ENCODE assay signal across 8 cellular contexts in the genomic region with DNA sequence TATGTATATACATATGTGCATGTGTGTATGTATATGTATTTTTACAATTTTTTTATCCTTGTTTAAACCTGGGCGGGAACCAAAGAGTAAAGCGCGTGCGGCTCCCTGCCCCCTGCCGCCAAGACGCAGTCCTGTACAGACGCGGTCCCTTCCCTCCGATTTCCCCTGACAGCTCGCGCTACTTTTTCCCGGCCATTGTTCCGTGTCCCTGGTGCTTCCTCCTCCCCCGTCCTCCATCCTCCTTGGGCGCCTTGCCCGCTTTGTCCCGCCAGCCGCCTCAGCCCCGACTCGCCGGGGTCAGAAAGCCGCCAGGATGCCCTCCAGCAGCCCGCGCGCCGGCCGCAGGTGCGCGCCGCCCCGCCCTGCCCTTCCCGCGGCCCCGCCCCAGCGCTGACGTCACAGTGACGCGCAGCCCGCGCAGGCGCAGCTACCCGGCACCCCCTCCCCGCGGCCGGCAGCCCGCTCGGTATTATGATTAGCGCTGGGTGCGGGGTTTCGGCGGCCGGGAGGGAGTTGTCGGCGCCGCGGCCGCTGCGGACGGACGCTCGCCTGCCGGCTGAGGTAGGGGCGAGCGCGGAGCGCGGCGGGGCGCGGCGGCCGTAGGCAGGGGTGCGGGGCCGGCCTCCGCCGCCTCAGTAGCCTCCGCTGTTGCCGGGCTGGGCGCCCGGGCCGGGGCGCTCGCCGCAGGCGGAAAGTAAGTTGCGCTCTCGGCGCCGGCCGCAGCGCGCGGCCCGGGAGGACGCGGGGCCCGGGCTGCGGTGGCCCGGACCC. TPM values are rescaled to one million over a fixed set of nuclear protein-coding genes. Genes with fewer than 3 reads are reported as not detected.
DNase-seq lines count a peak whose midpoint lies in the region; ATAC-seq and TF ChIP-seq lines count a peak whose summit lies in the region.

A gene with protein sequence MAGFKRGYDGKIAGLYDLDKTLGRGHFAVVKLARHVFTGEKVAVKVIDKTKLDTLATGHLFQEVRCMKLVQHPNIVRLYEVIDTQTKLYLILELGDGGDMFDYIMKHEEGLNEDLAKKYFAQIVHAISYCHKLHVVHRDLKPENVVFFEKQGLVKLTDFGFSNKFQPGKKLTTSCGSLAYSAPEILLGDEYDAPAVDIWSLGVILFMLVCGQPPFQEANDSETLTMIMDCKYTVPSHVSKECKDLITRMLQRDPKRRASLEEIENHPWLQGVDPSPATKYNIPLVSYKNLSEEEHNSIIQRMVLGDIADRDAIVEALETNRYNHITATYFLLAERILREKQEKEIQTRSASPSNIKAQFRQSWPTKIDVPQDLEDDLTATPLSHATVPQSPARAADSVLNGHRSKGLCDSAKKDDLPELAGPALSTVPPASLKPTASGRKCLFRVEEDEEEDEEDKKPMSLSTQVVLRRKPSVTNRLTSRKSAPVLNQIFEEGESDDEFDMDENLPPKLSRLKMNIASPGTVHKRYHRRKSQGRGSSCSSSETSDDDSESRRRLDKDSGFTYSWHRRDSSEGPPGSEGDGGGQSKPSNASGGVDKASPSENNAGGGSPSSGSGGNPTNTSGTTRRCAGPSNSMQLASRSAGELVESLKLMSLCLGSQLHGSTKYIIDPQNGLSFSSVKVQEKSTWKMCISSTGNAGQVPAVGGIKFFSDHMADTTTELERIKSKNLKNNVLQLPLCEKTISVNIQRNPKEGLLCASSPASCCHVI (plus strand): TSS at position 426 of the 771 bp plus-strand sequence. CDS start 16,664 bp downstream, outside the sequence.

- peaks cover 5% of the 10 kb centered on the region; the same call in 1 of the 2 replicates for H3K79me2 ChIP-seq in H9 (ENCODE audit: insufficient read depth, low read length)
- peaks cover 44% of the 10 kb centered on the region for H3K79me2 ChIP-seq in MM.1S (ENCODE audit: low read length)

- H3K4me3 Mint-ChIP-seq in H9, result peak within 1 kb of the TSS; percentile 94 to 98
- H3K4me3 Mint-ChIP-seq in T-helper 17 cell, result peak within 1 kb of the TSS; percentile 96

- H3K9ac ChIP-seq in H9 (ENCODE audit: extremely low read depth, insufficient read length, low read length) (peak within 1 kb of the TSS; percentile 76), MM.1S (ENCODE audit: low read length) (peak within 1 kb of the TSS; percentile 73)

- H4K5ac ChIP-seq in H9 (ENCODE audit: insufficient read length, low read depth, low read length), result no peak within 1 kb of the TSS

- peak within 1 kb of the TSS; percentile 92 for H3K18ac ChIP-seq in H9 (ENCODE audit: insufficient read length, low read depth, low read length)

- H3F3A ChIP-seq in MM.1S (ENCODE audit: insufficient read depth, low read length), result peaks cover 4% of the 10 kb centered on the region; the same call in 1 of the 2 replicates

- no peak within 1 kb of the TSS for H2BK120ac ChIP-seq in H9 (ENCODE audit: low read depth, low read length, poor library complexity, severe bottlenecking)

- no peak within 1 kb of the TSS for H3T11ph ChIP-seq in H9 (ENCODE audit: low read length)

- TF ChIP-seq POLR2A in uterus (IDR thresholded peaks at IDR 0.05), result peak; percentile 98 to 99

- intact Hi-C loops in uterus (cut with DNase I; ENCODE audit: low total_unique reads), result no loop called here

- peaks cover 3% of the 10 kb centered on the region for H3K79me1 ChIP-seq in H9 (ENCODE audit: insufficient read depth, low read depth, low read length, poor library complexity, severe bottlenecking)

- peak; percentile 85 for ATAC-seq in T-helper 17 cell

- WGBS in H9 (ENCODE audit: extremely low coverage, insufficient read length, low lambda C conversion rate), result no CpG with 5 or more reads among the region's 99 CpGs

- H3K23me2 ChIP-seq in H9 (ENCODE audit: insufficient read length, low read depth, low read length, poor library complexity, severe bottlenecking), result peaks cover 4% of the 10 kb centered on the region

- H3K27ac Mint-ChIP-seq in H9, result peak within 1 kb of the TSS; percentile 88 to 97 (median 93); a peak in 5 of 7 replicates
- H3K27ac Mint-ChIP-seq in T-helper 17 cell, result peak within 1 kb of the TSS; percentile 96

- H3K9me3 ChIP-seq in H9 (ENCODE audit: control insufficient read depth, low read depth, low read length), result no peaks in the 10 kb centered on the region
- H3K9me3 ChIP-seq in MM.1S (replicated peaks; ENCODE audit: insufficient read depth, low read length), result no peaks in the 10 kb centered on the region
- H3K9me3 ChIP-seq in T-helper 17 cell (ENCODE audit: control insufficient read depth, low read length, poor library complexity, severe bottlenecking), result no peaks in the 10 kb centered on the region
- H3K9me3 ChIP-seq in right atrium auricular region, result no peaks in the 10 kb centered on the region
- no peaks in the 10 kb centered on the region for H3K9me3 ChIP-seq in uterus

- no peak within 1 kb of the TSS for H2BK15ac ChIP-seq in H9 (ENCODE audit: low read depth, low read length)

- H3K27ac ChIP-seq in H9 (ENCODE audit: insufficient read length, low read depth, low read length) (no peak within 1 kb of the TSS), MM.1S (ENCODE audit: low read length) (peak within 1 kb of the TSS; percentile 44; the same call in 1 of the 2 replicates), right atrium auricular region (peak within 1 kb of the TSS; percentile 75 to 85), uterus (peak within 1 kb of the TSS; percentile 87 to 98)

- H2BK5ac ChIP-seq in H9 (ENCODE audit: insufficient read length, low read length), result no peak within 1 kb of the TSS

- DNase-seq in GM10266 (ENCODE audit: extremely low spot score), result peak; percentile 97
- DNase-seq in H9, result peak; percentile 88
- DNase-seq in MM.1S, result peak; percentile 86
- DNase-seq in T-helper 17 cell, result peak; percentile 89 to 95 (median 94)
- DNase-seq in amygdala (lab: John Stamatoyannopoulos, UW), result peak; percentile 15 to 93 (median 80)
- DNase-seq in right atrium auricular region (ENCODE audit: low spot score), result peak; percentile 85
- peak; percentile 86 for DNase-seq in putamen (ENCODE audit: low spot score)
- peak; percentile 83 to 90 for DNase-seq in uterus

- peak within 1 kb of the TSS; percentile 46; the same call in 1 of the 2 replicates for H3K14ac ChIP-seq in H9 (ENCODE audit: insufficient read depth, low read length)

- H3K4ac ChIP-seq in H9 (ENCODE audit: low read depth, low read length), result no peak within 1 kb of the TSS

- H4K8ac ChIP-seq in H9 (replicated peaks; ENCODE audit: insufficient read length, low read depth, low read length), result no peak within 1 kb of the TSS

- H3K9me3 Mint-ChIP-seq in H9, result no peaks in the 10 kb centered on the region; a peak in 1 of 5 replicates

- H3K36me3 Mint-ChIP-seq in H9 (ENCODE audit: insufficient read depth in 1 of 3, low read depth in 3 of 3) (peaks cover 0 to 9% (median 0%) of the 10 kb centered on the region in 3 experiments; a peak in 4 of 7 replicates), T-helper 17 cell (ENCODE audit: low read depth) (peaks cover 9% of the 10 kb centered on the region)

- H2AFZ ChIP-seq in H9 (ENCODE audit: low read length) (peak within 1 kb of the TSS; percentile 81), MM.1S (ENCODE audit: low read length) (peak within 1 kb of the TSS; percentile 50)

- peaks cover 32 to 37% of the 10 kb centered on the region in 2 experiments for H3K4me1 Mint-ChIP-seq in H9
- peaks cover 34% of the 10 kb centered on the region for H3K4me1 Mint-ChIP-seq in T-helper 17 cell

- H3K23ac ChIP-seq in H9 (ENCODE audit: insufficient read length, low read depth, low read length), result no peak within 1 kb of the TSS

- H3K27me3 ChIP-seq in H9 (ENCODE audit: insufficient read depth, low read length), result no peaks in the 10 kb centered on the region
- H3K27me3 ChIP-seq in MM.1S (replicated peaks; ENCODE audit: insufficient read depth, low read length), result no peaks in the 10 kb centered on the region
- H3K27me3 ChIP-seq in right atrium auricular region, result no peaks in the 10 kb centered on the region
- no peaks in the 10 kb centered on the region for H3K27me3 ChIP-seq in uterus

- H3K27me3 Mint-ChIP-seq in H9 (ENCODE audit: low read depth), result no peaks in the 10 kb centered on the region; the same call in 1 of the 2 replicates
- no peaks in the 10 kb centered on the region for H3K27me3 Mint-ChIP-seq in T-helper 17 cell

- TF ChIP-seq CTCF in GM10266 (IDR thresholded peaks at IDR 0.05; ENCODE audit: control insufficient read depth, insufficient read depth, low read depth, missing control alignments) (peak; percentile 14), H9 (conservative IDR thresholded peaks at IDR 0.05) (no peak; the same call in 2 of the 3 replicates), MM.1S (IDR thresholded peaks at IDR 0.05; ENCODE audit: low read length) (no peak), right atrium auricular region (IDR thresholded peaks at IDR 0.05) (peak in 1 of 2 donors; percentile 55), uterus (IDR thresholded peaks at IDR 0.05) (peak in 3 of 4 experiments; percentile 13 to 31 (median 22))

- H2AK5ac ChIP-seq in H9 (ENCODE audit: insufficient read length, low read length), result no peak within 1 kb of the TSS

- no peak within 1 kb of the TSS for H2BK12ac ChIP-seq in H9 (ENCODE audit: insufficient read length, low read depth, low read length)

- H3K56ac ChIP-seq in H9 (ENCODE audit: insufficient read length, low read depth, low read length), result no peak within 1 kb of the TSS

- H4K20me1 ChIP-seq in H9 (ENCODE audit: control insufficient read depth, insufficient read depth, insufficient read length) (no peaks in the 10 kb centered on the region), MM.1S (ENCODE audit: insufficient read depth, low read length) (no peaks in the 10 kb centered on the region)

- H3K4me2 ChIP-seq in H9 (ENCODE audit: insufficient read depth, insufficient read length, low read length) (peak within 1 kb of the TSS; percentile 94), MM.1S (ENCODE audit: low read depth, low read length) (peak within 1 kb of the TSS; percentile 92)

- H3K36me3 ChIP-seq in MM.1S (replicated peaks; ENCODE audit: insufficient read depth, low read length), result no peaks in the 10 kb centered on the region
- H3K36me3 ChIP-seq in right atrium auricular region, result no peaks in the 10 kb centered on the region
- H3K36me3 ChIP-seq in uterus, result no peaks in the 10 kb centered on the region

- H3K4me3 ChIP-seq in MM.1S (ENCODE audit: low read length), result peak within 1 kb of the TSS; percentile 74
- H3K4me3 ChIP-seq in right atrium auricular region, result peak within 1 kb of the TSS; percentile 55 to 61
- peak within 1 kb of the TSS; percentile 33 to 57 for H3K4me3 ChIP-seq in uterus

- no peak within 1 kb of the TSS for H4K91ac ChIP-seq in H9 (ENCODE audit: insufficient read length, low read depth, low read length)

- 0 out of 2 replicates have a peak, but pooled peaks cover 2% of the 10 kb centered on the region for H3K4me1 ChIP-seq in H9 (ENCODE audit: insufficient read depth, low read length)
- peaks cover 32% of the 10 kb centered on the region for H3K4me1 ChIP-seq in MM.1S (ENCODE audit: low read length)
- H3K4me1 ChIP-seq in right atrium auricular region, result peaks cover 0 to 44% of the 10 kb centered on the region in 2 donors
- no peaks in the 10 kb centered on the region for H3K4me1 ChIP-seq in uterus

- no peak within 1 kb of the TSS for H2BK20ac ChIP-seq in H9 (ENCODE audit: low read depth, low read length, poor library complexity, severe bottlenecking)

- no peaks in the 10 kb centered on the region for H3K9me2 ChIP-seq in MM.1S (replicated peaks; ENCODE audit: insufficient read depth, low read length)

RNA-seq across cellular contexts. Expression of the gene that starts here (rescaled TPM):
- total RNA-seq in H9 (2021) (11.8 and 12.0 TPM in 2 replicates), T-helper 17 cell (100 to 1,000 TPM; 127 to 159 TPM), right atrium auricular region (10 to 100 TPM; 22.7 to 31.2 TPM), uterus (100 to 1,000 TPM in 2 of 4 donors, 10 to 100 TPM in 2; 57.1 to 109 (median 98.3) TPM)

Comparison
In these comparisons a context has a peak if more than half of its experiments do, and no peak if none do; other contexts are left out.
1. CTCF ChIP-seq: peak in GM10266 (single experiment) and uterus (3 of 4); none in H9 (single experiment) and MM.1S (single experiment).
2. Peak in every context shown above with its lines, with median percentiles within 50 percentile points of each other: DNase-seq and H3K4me3 ChIP-seq.